8 cellular contexts compared by ENCODE assay signal in genomic region chr5:56011835-56012234, GRCh38. TPM values are rescaled to one million over a fixed set of nuclear protein-coding genes. Genes with fewer than 3 reads are reported as not detected.
A peak's percentile ranks its signal among the peaks of the same experiment; 100 is the strongest.
DNase-seq lines count a peak whose midpoint lies in the region; ATAC-seq and TF ChIP-seq lines count a peak whose summit lies in the region.

No MANE protein-coding gene starts in this region.

- peak; percentile 68 for ATAC-seq in activated CD8-positive, alpha-beta T cell treated with anti-CD3 and anti-CD28 coated beads for 36 hours
- ATAC-seq in HG03520 (IDR thresholded peaks at IDR 0.05; ENCODE audit: unreplicated experiment), result no peak

- CTCF ChIA-PET in activated CD8-positive, alpha-beta T cell treated with anti-CD3 and anti-CD28 coated beads for 36 hours (lab: Charles Lee), result interaction anchor here (1.3 to 2.0 kb wide), 3 partner anchors 10 to 189 kb away, joined by 3 to 8 read pairs (median 3); no protein-coding TSS in a partner anchor

- H3K36me3 Mint-ChIP-seq in activated CD8-positive, alpha-beta T cell treated with anti-CD3 and anti-CD28 coated beads for 36 hours (ENCODE audit: low read depth), result peaks cover 5% of the 10 kb centered on the region

- intact Hi-C loops in activated CD8-positive, alpha-beta T cell treated with anti-CD3 and anti-CD28 coated beads for 36 hours (cut with micrococcal nuclease), result loop anchor here (5.0 kb wide), 1 partner anchor 45 kb away; no protein-coding TSS in a partner anchor
- intact Hi-C loops in left ventricle myocardium inferior (cut with micrococcal nuclease), result no loop called here

- no peaks in the 10 kb centered on the region for H3K27me3 Mint-ChIP-seq in activated CD8-positive, alpha-beta T cell treated with anti-CD3 and anti-CD28 coated beads for 36 hours

- H3K36me3 ChIP-seq in left ventricle myocardium inferior, result no peaks in the 10 kb centered on the region

- peak overlapping the region; percentile 3 for H3K4me3 Mint-ChIP-seq in activated CD8-positive, alpha-beta T cell treated with anti-CD3 and anti-CD28 coated beads for 36 hours

- DNase-seq in stimulated activated naive CD4-positive, alpha-beta T cell treated with Interleukin-2 at 50 U/mL for 16 hours (lab: John Stamatoyannopoulos, UW), result peak; percentile 29
- DNase-seq in stimulated activated naive CD4-positive, alpha-beta T cell (lab: John Stamatoyannopoulos, UW), result no peak
- DNase-seq in activated CD8-positive, alpha-beta T cell treated with anti-CD3 and anti-CD28 coated beads for 36 hours, result peak; percentile 29
- no peak for DNase-seq in left ventricle myocardium inferior
- no peak for DNase-seq in NCI-H2227 (lab: John Stamatoyannopoulos, UW; ENCODE audit: unreplicated experiment)
- DNase-seq in SKM-1 treated with dmso at 0.1 percent for 144 hours (lab: John Stamatoyannopoulos, UW; ENCODE audit: unreplicated experiment), result no peak
- no peak for DNase-seq in NCI-H187 treated with DMSO at 0.1 percent for 48 hours (lab: John Stamatoyannopoulos, UW)

- no peaks in the 10 kb centered on the region for H3K4me1 ChIP-seq in left ventricle myocardium inferior

- H3K9me3 Mint-ChIP-seq in activated CD8-positive, alpha-beta T cell treated with anti-CD3 and anti-CD28 coated beads for 36 hours, result peaks cover 4% of the 10 kb centered on the region

- peak overlapping the region; percentile 60 for H3K27ac Mint-ChIP-seq in activated CD8-positive, alpha-beta T cell treated with anti-CD3 and anti-CD28 coated beads for 36 hours

- no peak for TF ChIP-seq CTCF in activated CD8-positive, alpha-beta T cell treated with anti-CD3 and anti-CD28 coated beads for 36 hours (IDR thresholded peaks at IDR 0.05)
- no peak for TF ChIP-seq CTCF in left ventricle myocardium inferior (IDR thresholded peaks at IDR 0.05; ENCODE audit: borderline replicate concordance)

- H3K27ac ChIP-seq in left ventricle myocardium inferior (replicated peaks), result peak overlapping the region; percentile 38

- no peak overlapping the region for H3K4me3 ChIP-seq in left ventricle myocardium inferior

- POLR2A ChIA-PET in activated CD8-positive, alpha-beta T cell treated with anti-CD3 and anti-CD28 coated beads for 36 hours (lab: Charles Lee), result interaction anchor here (0.6 to 1.1 kb wide), 3 partner anchors 13 to 502 kb away, joined by 3 read pairs; no protein-coding TSS in a partner anchor

- no peaks in the 10 kb centered on the region for H3K27me3 ChIP-seq in left ventricle myocardium inferior (ENCODE audit: low read depth)

- no peaks in the 10 kb centered on the region for H3K9me3 ChIP-seq in left ventricle myocardium inferior (replicated peaks)

- peaks cover 27% of the 10 kb centered on the region for H3K4me1 Mint-ChIP-seq in activated CD8-positive, alpha-beta T cell treated with anti-CD3 and anti-CD28 coated beads for 36 hours (ENCODE audit: low read depth)

RNA-seq across cellular contexts. Expression of gene IL6ST, which starts 17.1 kb away (rescaled TPM):
- total RNA-seq in activated CD8-positive, alpha-beta T cell treated with anti-CD3 and anti-CD28 coated beads for 36 hours, result 10 to 100 TPM; 31.4 to 35.3 TPM
- total RNA-seq in left ventricle myocardium inferior, result 125 TPM

Comparison
In these comparisons a context has a peak if more than half of its experiments do, and no peak if none do; other contexts are left out.
1. DNase-seq: peak in stimulated activated naive CD4-positive, alpha-beta T cell treated with Interleukin-2 at 50 U/mL for 16 hours (single experiment) and activated CD8-positive, alpha-beta T cell treated with anti-CD3 and anti-CD28 coated beads for 36 hours (single experiment); none in stimulated activated naive CD4-positive, alpha-beta T cell (0 of 6), left ventricle myocardium inferior (single experiment), NCI-H2227 (single experiment), SKM-1 treated with dmso at 0.1 percent for 144 hours (single experiment) and NCI-H187 treated with DMSO at 0.1 percent for 48 hours (single experiment).